In genomic region chr6:160911949-160912348, GRCh38 we compare ENCODE assay signal across 34 cellular contexts.
DNase-seq lines count a peak whose midpoint lies in the region; ATAC-seq, FAIRE-seq and TF ChIP-seq lines count a peak whose summit lies in the region.
"Had no signal": no experiment of that assay in that cellular context is flagged by ENCODE, and none has a peak within 500 bp of the region (broad histone marks: within the 10 kb centered on the region; RNA-seq: fewer than 3 reads in every experiment).

No MANE protein-coding gene starts in this region.

- H3K27ac Mint-ChIP-seq in endodermal cell = no peak overlapping the region
- no peak overlapping the region for H3K27ac Mint-ChIP-seq in CD8-positive, alpha-beta T cell
- H3K27ac Mint-ChIP-seq: B cell; CD14-positive monocyte; CD4-positive, alpha-beta memory T cell; CD4-positive, alpha-beta T cell; CD4-positive, CD25-positive, alpha-beta regulatory T cell; CD8-positive, alpha-beta memory T cell had no signal

- H3K4me3 ChIP-seq in HepG2 (replicated peaks in 1 of 3; ENCODE audit: insufficient read depth in 1 of 3, low read depth in 2 of 3, low read length in 3 of 3) (no peak overlapping the region), right lobe of liver (no peak overlapping the region), K562 (no peak overlapping the region), endodermal cell (ENCODE audit: low read length) (peak overlapping the region; percentile 2)
- H3K4me3 ChIP-seq in CD8-positive, alpha-beta T cell (ENCODE audit: low read depth, low read length) = no peak overlapping the region
- H3K4me3 ChIP-seq: A549; BLaER1; BLaER1 treated with 17β-estradiol and CSF1 and Interleukin-3, amounts not matched to agents 10 nM and 100 nM had no signal

- TF ChIP-seq RAD21 in HepG2 (CRISPR knock-in tag; IDR thresholded peaks at IDR 0.05) (no peak), K562 (CRISPR knock-in tag; conservative IDR thresholded peaks at IDR 0.05 in 1 of 2, IDR thresholded peaks at IDR 0.05 in 1 of 2) (no peak)

- peaks cover 2% of the 10 kb centered on the region for H3K4me1 ChIP-seq in HepG2 (ENCODE audit: insufficient read depth, low read length)
- no peaks in the 10 kb centered on the region for H3K4me1 ChIP-seq in right lobe of liver
- H3K4me1 ChIP-seq in K562 (replicated peaks in 1 of 2; ENCODE audit: control insufficient read depth in 2 of 2, insufficient read depth in 2 of 2, low read length in 2 of 2) = no peaks in the 10 kb centered on the region
- H3K4me1 ChIP-seq in endodermal cell (ENCODE audit: control insufficient read depth, insufficient read depth, low read length) = no peaks in the 10 kb centered on the region
- H3K4me1 ChIP-seq in CD8-positive, alpha-beta T cell (ENCODE audit: insufficient read depth, low read length) = no peaks in the 10 kb centered on the region
- H3K4me1 ChIP-seq: A549; BE2C; BLaER1; BLaER1 treated with 17β-estradiol and CSF1 and Interleukin-3, amounts not matched to agents 10 nM and 100 nM; Caco-2 had no signal

- H3K27ac ChIP-seq in HepG2 (ENCODE audit: extremely low read length, insufficient read depth, low read length) = no peak overlapping the region
- no peak overlapping the region for H3K27ac ChIP-seq in right lobe of liver
- no peak overlapping the region for H3K27ac ChIP-seq in K562 (ENCODE audit: extremely low read depth, low read depth, low read length)
- no peak overlapping the region for H3K27ac ChIP-seq in endodermal cell (ENCODE audit: low read depth, low read length)
- no peak overlapping the region for H3K27ac ChIP-seq in CD8-positive, alpha-beta T cell (ENCODE audit: low read depth, low read length)
- H3K27ac ChIP-seq: 22Rv1; A549; BLaER1; BLaER1 treated with 17β-estradiol and CSF1 and Interleukin-3, amounts not matched to agents 10 nM and 100 nM; C4-2B had no signal

- H3K27me3 ChIP-seq in HepG2 (ENCODE audit: control insufficient read depth in 1 of 2, insufficient read depth in 2 of 2, low read length in 2 of 2) (peaks cover 0 to 12% of the 10 kb centered on the region in 2 experiments; a peak in 1 of 5 replicates), right lobe of liver (no peaks in the 10 kb centered on the region), K562 (ENCODE audit: control insufficient read depth in 2 of 2, insufficient read depth in 2 of 2, low read length in 2 of 2) (peaks cover 2 to 5% of the 10 kb centered on the region in 2 experiments; a peak in 2 of 5 replicates), endodermal cell (ENCODE audit: control insufficient read depth, insufficient read depth, low read length, poor library complexity, severe bottlenecking) (no peaks in the 10 kb centered on the region)
- H3K27me3 ChIP-seq in CD8-positive, alpha-beta T cell (ENCODE audit: insufficient read depth, low read length) = no peaks in the 10 kb centered on the region
- H3K27me3 ChIP-seq: BE2C; BLaER1; BLaER1 treated with 17β-estradiol and CSF1 and Interleukin-3, amounts not matched to agents 10 nM and 100 nM had no signal

- H3K9me1 ChIP-seq in K562 (ENCODE audit: control insufficient read depth, insufficient read depth, low read length) = no peaks in the 10 kb centered on the region

- no peaks in the 10 kb centered on the region for H3K79me2 ChIP-seq in HepG2 (ENCODE audit: insufficient read depth, low read length)
- H3K79me2 ChIP-seq in K562 (ENCODE audit: control insufficient read depth, insufficient read depth, low read length) = no peaks in the 10 kb centered on the region

- TF ChIP-seq EP300 in HepG2 (IDR thresholded peaks at IDR 0.05; ENCODE audit: low read depth in 2 of 2, low read length in 2 of 2) = no peak
- TF ChIP-seq EP300 in HepG2 (CRISPR knock-in tag; IDR thresholded peaks at IDR 0.05; ENCODE audit: borderline replicate concordance) = no peak
- TF ChIP-seq EP300 in K562 (IDR thresholded peaks at IDR 0.05; ENCODE audit: low read length) = no peak

- no peaks in the 10 kb centered on the region for H3K27me3 Mint-ChIP-seq in endodermal cell (ENCODE audit: insufficient read depth)
- peaks cover 4% of the 10 kb centered on the region for H3K27me3 Mint-ChIP-seq in CD8-positive, alpha-beta T cell (ENCODE audit: low read depth)
- H3K27me3 Mint-ChIP-seq: CD4-positive, CD25-positive, alpha-beta regulatory T cell had no signal

- in situ Hi-C loops in HepG2 (cut with HindIII; ENCODE audit: extremely low pct_ligation_motif_present, low pct_unique_long_range_greater_than_20kb) (no loop called here), K562 (cut with MboI) (no loop called here)

- H2AFZ ChIP-seq in HepG2 (ENCODE audit: low read length) (no peak overlapping the region), K562 (ENCODE audit: low read depth, low read length) (no peak overlapping the region)

- H3K4me2 ChIP-seq in HepG2 (ENCODE audit: low read depth, low read length) (no peak overlapping the region), K562 (ENCODE audit: insufficient read depth, low read length) (no peak overlapping the region)
- H3K4me2 ChIP-seq: A549; BLaER1; BLaER1 treated with 17β-estradiol and CSF1 and Interleukin-3, amounts not matched to agents 10 nM and 100 nM had no signal

- H4K20me1 ChIP-seq in HepG2 (ENCODE audit: insufficient read depth, low read length) (no peaks in the 10 kb centered on the region), K562 (replicated peaks; ENCODE audit: control insufficient read depth, insufficient read depth, low read length) (no peaks in the 10 kb centered on the region)
- H4K20me1 ChIP-seq: BLaER1; BLaER1 treated with 17β-estradiol and CSF1 and Interleukin-3, amounts not matched to agents 10 nM and 100 nM had no signal

- TF ChIP-seq CTCF in HepG2 (CRISPR knock-in tag; IDR thresholded peaks at IDR 0.05) (no peak), right lobe of liver (IDR thresholded peaks at IDR 0.05) (no peak), K562 (IDR thresholded peaks at IDR 0.05 in 2 of 3, conservative IDR thresholded peaks at IDR 0.05 in 1 of 3; ENCODE audit: insufficient read depth in 2 of 3, low read depth in 1 of 3, low read length in 3 of 3) (no peak), endodermal cell (conservative IDR thresholded peaks at IDR 0.05) (peak; percentile 34)
- no peak for TF ChIP-seq CTCF in CD8-positive, alpha-beta T cell (IDR thresholded peaks at IDR 0.05)

- FAIRE-seq in HepG2 (lab: Jason Lieb, UNC) = no peak
- no peak for FAIRE-seq in K562 (lab: Jason Lieb, UNC)
- FAIRE-seq: A204.1, A549, D721Med had no signal

- H3K4me3 Mint-ChIP-seq in endodermal cell = no peak overlapping the region
- no peak overlapping the region for H3K4me3 Mint-ChIP-seq in CD8-positive, alpha-beta T cell
- H3K4me3 Mint-ChIP-seq: B cell; CD14-positive monocyte; CD4-positive, alpha-beta memory T cell; CD4-positive, alpha-beta T cell; CD4-positive, CD25-positive, alpha-beta regulatory T cell; CD8-positive, alpha-beta memory T cell had no signal

- intact Hi-C loops in HepG2 (cut with micrococcal nuclease; ENCODE audit: unreplicated experiment) = no loop called here
- intact Hi-C loops in right lobe of liver (cut with DNase I) = no loop called here
- intact Hi-C loops in K562 (cut with micrococcal nuclease) = no loop called here
- intact Hi-C loops in CD8-positive, alpha-beta T cell (cut with DNase I, micrococcal nuclease) = no loop called here

- peaks cover 81% of the 10 kb centered on the region for H3K9me3 Mint-ChIP-seq in endodermal cell
- peaks cover 14% of the 10 kb centered on the region for H3K9me3 Mint-ChIP-seq in CD8-positive, alpha-beta T cell

- H3K4me1 Mint-ChIP-seq in endodermal cell = no peaks in the 10 kb centered on the region
- no peaks in the 10 kb centered on the region for H3K4me1 Mint-ChIP-seq in CD8-positive, alpha-beta T cell (ENCODE audit: low read depth)
- H3K4me1 Mint-ChIP-seq: B cell; CD14-positive monocyte; CD4-positive, alpha-beta memory T cell; CD4-positive, CD25-positive, alpha-beta regulatory T cell; CD8-positive, alpha-beta memory T cell had no signal

- BruUV-seq in HepG2 (replicated peaks; lab: Mats Ljungman, UMichigan) (no TSS peak), K562 (replicated peaks; lab: Mats Ljungman, UMichigan) (no TSS peak)

- no peak for TF ChIP-seq POLR2A in HepG2 (IDR thresholded peaks at IDR 0.05; ENCODE audit: insufficient read depth in 1 of 2, low read depth in 2 of 2, low read length in 2 of 2)
- TF ChIP-seq POLR2A in right lobe of liver (IDR thresholded peaks at IDR 0.05) = no peak
- no peak for TF ChIP-seq POLR2A in K562 (conservative IDR thresholded peaks at IDR 0.05)

- no peaks in the 10 kb centered on the region for H3K9me3 ChIP-seq in HepG2 (ENCODE audit: low read length)
- H3K9me3 ChIP-seq in right lobe of liver = no peaks in the 10 kb centered on the region
- no peaks in the 10 kb centered on the region for H3K9me3 ChIP-seq in K562 (replicated peaks; ENCODE audit: control insufficient read depth, insufficient read depth, low read depth, low read length)
- H3K9me3 ChIP-seq in endodermal cell (ENCODE audit: control insufficient read depth, low read length) = peaks cover 80% of the 10 kb centered on the region
- H3K9me3 ChIP-seq in CD8-positive, alpha-beta T cell (ENCODE audit: low read length) = no peaks in the 10 kb centered on the region
- H3K9me3 ChIP-seq: A549, BE2C, Caco-2 had no signal

- 53% methylated on average over 5 of the region's 5 CpGs for WGBS in HepG2 (ENCODE audit: low lambda C conversion rate)
- 48% methylated on average over 2 of the region's 5 CpGs for WGBS in right lobe of liver (ENCODE audit: insufficient coverage, low coverage, low lambda C conversion rate, missing lambda C conversion rate)
- WGBS in K562 (ENCODE audit: insufficient coverage, low coverage, missing lambda C conversion rate) = 8% methylated on average over 5 of the region's 5 CpGs
- 90 to 100% methylated on average over 5 of the region's 5 CpGs for WGBS in endodermal cell (ENCODE audit: insufficient coverage in 1 of 2, insufficient read length in 1 of 2), 2 experiments

- no peaks in the 10 kb centered on the region for H3K36me3 ChIP-seq in HepG2 (replicated peaks in 1 of 2; ENCODE audit: control insufficient read depth in 1 of 2, insufficient read depth in 2 of 2, low read length in 2 of 2)
- H3K36me3 ChIP-seq in right lobe of liver = no peaks in the 10 kb centered on the region
- H3K36me3 ChIP-seq in K562 (ENCODE audit: control insufficient read depth, insufficient read depth, low read length) = no peaks in the 10 kb centered on the region
- peaks cover 70% of the 10 kb centered on the region for H3K36me3 ChIP-seq in endodermal cell (ENCODE audit: control insufficient read depth, insufficient read depth, low read length)
- H3K36me3 ChIP-seq in CD8-positive, alpha-beta T cell (ENCODE audit: insufficient read depth, low read length) = no peaks in the 10 kb centered on the region
- H3K36me3 ChIP-seq: BE2C; BLaER1; BLaER1 treated with 17β-estradiol and CSF1 and Interleukin-3, amounts not matched to agents 10 nM and 100 nM had no signal

- peaks cover 73% of the 10 kb centered on the region for H3K36me3 Mint-ChIP-seq in endodermal cell (ENCODE audit: low read depth)
- H3K36me3 Mint-ChIP-seq in CD8-positive, alpha-beta T cell = no peaks in the 10 kb centered on the region
- H3K36me3 Mint-ChIP-seq: CD14-positive monocyte; CD4-positive, alpha-beta memory T cell; CD4-positive, CD25-positive, alpha-beta regulatory T cell had no signal

- CTCF ChIA-PET in HepG2 (lab: Yijun Ruan, JAX; ENCODE audit: low intra/inter-chr PET ratio, low total read pairs) = no interaction called here
- CTCF ChIA-PET in K562 (lab: Yijun Ruan, JAX; ENCODE audit: low intra/inter-chr PET ratio) = no interaction called here
- CTCF ChIA-PET in CD8-positive, alpha-beta T cell (lab: Charles Lee) = no interaction called here

- DNase-seq in HepG2 (ENCODE audit: low spot score) (no peak), right lobe of liver (no peak), K562 (ENCODE audit: extremely low read depth in 1 of 4, low spot score in 3 of 4) (no peak), endodermal cell (no peak)
- no peak for DNase-seq in activated T-cell treated with anti-CD3 and anti-CD28 coated beads, Interleukin-2, amount 50 U/mL, for 48 hours
- no peak for DNase-seq in CD8-positive, alpha-beta T cell
- DNase-seq: 8988T; ACHN; AML-193; BE2C; C1 segment of cervical spinal cord; Caco-2; Calu3; CD4-positive, alpha-beta memory T cell; CD4-positive, alpha-beta T cell; CD4-positive, CD25-positive, alpha-beta regulatory T cell; CD8-positive, alpha-beta memory T cell; COR-L47; DMS 273 treated with DMSO at 0.1 percent for 48 hours; DMS153; DMS53; DMS79; DMS79 treated with DMSO at 0.1 percent for 48 hours; DND-41; EL had no signal

- ATAC-seq in HepG2 = peak; percentile 66
- ATAC-seq in right lobe of liver = no peak
- peak; percentile 89 for ATAC-seq in K562
- no peak for ATAC-seq in CD8-positive, alpha-beta T cell
- ATAC-seq: A549 had no signal

- H3K9ac ChIP-seq in HepG2 (ENCODE audit: insufficient read depth, low read depth, low read length) (no peak overlapping the region), K562 (ENCODE audit: insufficient read depth in 1 of 2, low read depth in 2 of 2, low read length in 2 of 2) (no peak overlapping the region), endodermal cell (ENCODE audit: extremely low read depth, low read length, poor library complexity, severe bottlenecking) (no peak overlapping the region)
- H3K9ac ChIP-seq: BLaER1; BLaER1 treated with 17β-estradiol and CSF1 and Interleukin-3, amounts not matched to agents 10 nM and 100 nM had no signal

- POLR2A ChIA-PET in HepG2 (lab: Yijun Ruan, JAX) = no interaction called here
- POLR2A ChIA-PET in K562 (lab: Yijun Ruan, JAX) = no interaction called here
- POLR2A ChIA-PET in CD8-positive, alpha-beta T cell (lab: Charles Lee) = no interaction called here

Comparison
In these comparisons a context has a peak if more than half of its experiments do, and no peak if none do; other contexts are left out.
1. ATAC-seq: peak in HepG2 (single experiment) and K562 (single experiment); none in right lobe of liver (0 of 4) and CD8-positive, alpha-beta T cell (single experiment).